8 cellular contexts compared by ENCODE assay signal in genomic region chr15:69593981-69594966, GRCh38.
DNase-seq lines count a peak whose midpoint lies in the region; ATAC-seq and TF ChIP-seq lines count a peak whose summit lies in the region.

No MANE protein-coding gene starts in this region.

- TF ChIP-seq POLR2A in thyroid gland (IDR thresholded peaks at IDR 0.05): peak in 1 of 2 donors; percentile 15

- H3K4me1 Mint-ChIP-seq in activated CD8-positive, alpha-beta memory T cell treated with anti-CD3 and anti-CD28 coated beads, Interleukin-2, amount 10 ng/mL, durations not matched to agents 7 days and 5 days: no peaks in the 10 kb centered on the region

- CTCF ChIA-PET in activated CD8-positive, alpha-beta memory T cell treated with anti-CD3 and anti-CD28 coated beads, Interleukin-2, amount 10 ng/mL, durations not matched to agents 7 days and 5 days (lab: Charles Lee): interaction anchor here (0.6 kb wide), 1 partner anchor 151 kb away, joined by 3 read pairs; no protein-coding TSS in a partner anchor
- CTCF ChIA-PET in OCI-LY7 (lab: Charles Lee; ENCODE audit: unreplicated experiment): no interaction called here

- H3K27me3 Mint-ChIP-seq in activated CD8-positive, alpha-beta memory T cell treated with anti-CD3 and anti-CD28 coated beads, Interleukin-2, amount 10 ng/mL, durations not matched to agents 7 days and 5 days: peaks cover 17% of the 10 kb centered on the region

- no peak overlapping the region for H3K27ac Mint-ChIP-seq in activated CD8-positive, alpha-beta memory T cell treated with anti-CD3 and anti-CD28 coated beads, Interleukin-2, amount 10 ng/mL, durations not matched to agents 7 days and 5 days

- 11 to 18% methylated on average over 21 to 22 of the region's 24 CpGs for WGBS in thyroid gland, 2 donors

- H2AFZ ChIP-seq in OCI-LY7 (ENCODE audit: low read length): no peak overlapping the region

- H3K36me3 ChIP-seq in RWPE2 (ENCODE audit: low read depth): no peaks in the 10 kb centered on the region
- no peaks in the 10 kb centered on the region for H3K36me3 ChIP-seq in thyroid gland
- no peaks in the 10 kb centered on the region for H3K36me3 ChIP-seq in OCI-LY7 (ENCODE audit: insufficient read depth, low read length)

- intact Hi-C loops in thyroid gland (cut with DNase I): loop anchor here (10.0 kb wide), 1 partner anchor 511 kb away; no protein-coding TSS in a partner anchor
- intact Hi-C loops in OCI-LY7 (cut with micrococcal nuclease; ENCODE audit: unreplicated experiment): no loop called here

- H3K4me2 ChIP-seq in OCI-LY7 (ENCODE audit: low read length): no peak overlapping the region

- H3K9me3 Mint-ChIP-seq in activated CD8-positive, alpha-beta memory T cell treated with anti-CD3 and anti-CD28 coated beads, Interleukin-2, amount 10 ng/mL, durations not matched to agents 7 days and 5 days (ENCODE audit: low read depth): no peaks in the 10 kb centered on the region

- no peaks in the 10 kb centered on the region for H4K20me1 ChIP-seq in OCI-LY7 (ENCODE audit: insufficient read depth, low read length)

- POLR2A ChIA-PET in OCI-LY7 (lab: Charles Lee): no interaction called here

- H3K27ac ChIP-seq in RWPE2 (ENCODE audit: poor library complexity, severe bottlenecking) (peak overlapping the region; percentile 51), thyroid gland (peak overlapping the region; percentile 83 to 90 (median 85)), OCI-LY7 (ENCODE audit: low read depth, low read length, poor library complexity, severe bottlenecking) (no peak overlapping the region)

- H3K27me3 ChIP-seq in RWPE2 (ENCODE audit: insufficient read depth, poor library complexity, severe bottlenecking) (peaks cover 4% of the 10 kb centered on the region), thyroid gland (no peaks in the 10 kb centered on the region)

- H3K4me1 ChIP-seq in RWPE2 (ENCODE audit: insufficient read depth, poor library complexity, severe bottlenecking) (peaks cover 35% of the 10 kb centered on the region), thyroid gland (peaks cover 34 to 35% of the 10 kb centered on the region in 2 donors), OCI-LY7 (ENCODE audit: insufficient read depth, low read length, poor library complexity, severe bottlenecking) (no peaks in the 10 kb centered on the region)

- no peak overlapping the region for H3K4me3 ChIP-seq in RWPE2 (ENCODE audit: severe bottlenecking)
- H3K4me3 ChIP-seq in thyroid gland (replicated peaks in 1 of 3): no peak overlapping the region
- no peak overlapping the region for H3K4me3 ChIP-seq in OCI-LY7 (ENCODE audit: low read depth, low read length, poor library complexity, severe bottlenecking)

- no peaks in the 10 kb centered on the region for H3K36me3 Mint-ChIP-seq in activated CD8-positive, alpha-beta memory T cell treated with anti-CD3 and anti-CD28 coated beads, Interleukin-2, amount 10 ng/mL, durations not matched to agents 7 days and 5 days

- no peaks in the 10 kb centered on the region for H3K79me2 ChIP-seq in OCI-LY7 (ENCODE audit: insufficient read depth, low read depth, low read length)

- no peaks in the 10 kb centered on the region for H3K9me2 ChIP-seq in OCI-LY7 (ENCODE audit: insufficient read depth, low read length)

- ATAC-seq in RWPE2 (ENCODE audit: low read depth): peak; percentile 87
- no peak for ATAC-seq in activated CD8-positive, alpha-beta memory T cell treated with anti-CD3 and anti-CD28 coated beads, Interleukin-2, amount 10 ng/mL, durations not matched to agents 7 days and 5 days

- DNase-seq in NCI-H82 (lab: John Stamatoyannopoulos, UW) (peak; percentile 72), NCI-H82 treated with DMSO at 0.1 percent for 48 hours (lab: John Stamatoyannopoulos, UW; ENCODE audit: unreplicated experiment) (no peak), RWPE2 (ENCODE audit: low spot score) (peak; percentile 95), hepatic stellate cell (ENCODE audit: low spot score) (peak; percentile 19), thyroid gland (peak; percentile 91 to 93), OCI-LY7 (ENCODE audit: low spot score) (no peak)
- DNase-seq in activated CD8-positive, alpha-beta memory T cell treated with anti-CD3 and anti-CD28 coated beads, Interleukin-2, amount 10 ng/mL, durations not matched to agents 7 days and 5 days: no peak
- no peak for DNase-seq in activated CD4-positive, alpha-beta T cell treated with anti-CD3 and anti-CD28 coated beads, Interleukin-2, amount 50 U/mL, for 48 hours

- TF ChIP-seq CTCF in RWPE2 (IDR thresholded peaks at IDR 0.05; ENCODE audit: poor library complexity, severe bottlenecking) (peak; percentile 21), thyroid gland (IDR thresholded peaks at IDR 0.05) (no peak), OCI-LY7 (conservative IDR thresholded peaks at IDR 0.05; ENCODE audit: low read length) (no peak)

- BruUV-seq in OCI-LY7 (replicated peaks; lab: Mats Ljungman, UMichigan): no TSS peak

- H3K4me3 Mint-ChIP-seq in activated CD8-positive, alpha-beta memory T cell treated with anti-CD3 and anti-CD28 coated beads, Interleukin-2, amount 10 ng/mL, durations not matched to agents 7 days and 5 days: no peak overlapping the region

- H3K9me3 ChIP-seq in RWPE2 (ENCODE audit: severe bottlenecking): no peaks in the 10 kb centered on the region
- no peaks in the 10 kb centered on the region for H3K9me3 ChIP-seq in thyroid gland
- H3K9me3 ChIP-seq in OCI-LY7 (ENCODE audit: low read length): no peaks in the 10 kb centered on the region

Comparison
In these comparisons a context has a peak if more than half of its experiments do, and no peak if none do; other contexts are left out.
1. DNase-seq: peak in NCI-H82 (single experiment), RWPE2 (single experiment), hepatic stellate cell (single experiment) and thyroid gland (2 of 2); none in NCI-H82 treated with DMSO at 0.1 percent for 48 hours (single experiment), activated CD8-positive, alpha-beta memory T cell treated with anti-CD3 and anti-CD28 coated beads, Interleukin-2, amount 10 ng/mL, durations not matched to agents 7 days and 5 days (single experiment), activated CD4-positive, alpha-beta T cell treated with anti-CD3 and anti-CD28 coated beads, Interleukin-2, amount 50 U/mL, for 48 hours (0 of 2) and OCI-LY7 (single experiment).